ENCODE assay signal across 8 cellular contexts in the genomic region with DNA sequence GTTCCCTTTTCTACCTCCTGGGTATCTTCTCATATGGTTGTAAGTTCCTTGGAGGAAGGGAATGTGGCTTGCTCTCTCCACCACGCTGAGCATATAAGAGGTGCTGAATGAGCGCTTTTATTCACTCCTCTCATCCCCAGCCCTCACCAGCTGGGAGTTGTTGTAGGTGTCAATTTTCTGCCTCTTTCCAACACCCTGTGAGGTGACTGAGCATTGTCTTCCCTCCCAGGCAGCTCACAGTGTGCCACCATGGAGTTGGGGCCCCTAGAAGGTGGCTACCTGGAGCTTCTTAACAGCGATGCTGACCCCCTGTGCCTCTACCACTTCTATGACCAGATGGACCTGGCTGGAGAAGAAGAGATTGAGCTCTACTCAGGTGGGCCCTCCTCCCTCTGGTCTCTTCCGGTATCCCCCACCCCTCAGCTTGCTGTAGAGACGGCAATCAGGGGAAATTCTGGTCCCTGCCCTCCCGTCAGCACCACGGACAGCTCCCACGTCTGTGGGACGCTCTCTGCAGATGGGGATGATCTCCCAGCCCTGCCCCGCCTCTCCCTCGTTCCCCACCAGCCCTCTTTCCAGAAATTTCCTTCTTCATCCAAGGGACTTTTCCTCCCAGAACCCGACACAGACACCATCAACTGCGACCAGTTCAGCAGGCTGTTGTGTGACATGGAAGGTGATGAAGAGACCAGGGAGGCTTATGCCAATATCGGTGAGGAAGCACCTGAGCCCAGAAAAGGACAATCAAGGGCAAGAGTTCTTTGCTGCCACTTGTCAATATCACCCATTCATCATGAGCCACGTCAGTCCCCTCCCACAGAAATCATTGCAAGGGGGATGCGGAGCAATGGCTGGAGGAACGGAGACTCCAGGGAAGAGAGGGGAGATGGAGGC. TPM values are rescaled to one million over a fixed set of nuclear protein-coding genes. Genes with fewer than 3 reads are reported as not detected.
DNase-seq lines count a peak whose midpoint lies in the region; ATAC-seq and TF ChIP-seq lines count a peak whose summit lies in the region.

No MANE protein-coding gene starts in this region.

- no peak for ATAC-seq in omental fat pad (ENCODE audit: low FRiP score)

- CTCF ChIA-PET in activated CD4-positive, alpha-beta memory T cell treated with anti-CD3 and anti-CD28 coated beads for 36 hours (lab: Charles Lee): interaction anchor here (1.1 kb wide), 1 partner anchor 380 kb away, joined by 4 read pairs; no protein-coding TSS in a partner anchor

- DNase-seq in stimulated activated CD4-positive, alpha-beta T cell treated with anti-CD3 and anti-CD28 coated beads, Interleukin-15, amount 100 ng/mL, for 24 hours: peak; percentile 48
- no peak for DNase-seq in stimulated activated CD4-positive, alpha-beta T cell treated with anti-CD3 and anti-CD28 coated beads, Interleukin-4, amount 100 ng/mL, for 4 hours
- DNase-seq in activated CD4-positive, alpha-beta memory T cell treated with anti-CD3 and anti-CD28 coated beads for 36 hours: peak; percentile 51
- peak; percentile 79 for DNase-seq in hepatocyte (ENCODE audit: low spot score)
- DNase-seq in G401 (ENCODE audit: low spot score): no peak
- DNase-seq in HPDE6-E6E7 (ENCODE audit: extremely low spot score): no peak
- no peak for DNase-seq in omental fat pad (ENCODE audit: low spot score)
- no peak for DNase-seq in cerebellar nuclear complex (lab: John Stamatoyannopoulos, UW)

- H3K9me3 Mint-ChIP-seq in activated CD4-positive, alpha-beta memory T cell treated with anti-CD3 and anti-CD28 coated beads for 36 hours: no peaks in the 10 kb centered on the region

- no peak overlapping the region for H3K4me2 ChIP-seq in hepatocyte

- in situ Hi-C loops in G401 (cut with HindIII; ENCODE audit: low sequenced_read_pairs): no loop called here

- no peaks in the 10 kb centered on the region for H3K9me3 ChIP-seq in hepatocyte (ENCODE audit: low read depth)

- intact Hi-C loops in activated CD4-positive, alpha-beta memory T cell treated with anti-CD3 and anti-CD28 coated beads for 36 hours (cut with micrococcal nuclease): no loop called here

- H3K9me2 ChIP-seq in hepatocyte (replicated peaks; ENCODE audit: insufficient read depth): no peaks in the 10 kb centered on the region

- H3K4me3 ChIP-seq in hepatocyte: no peak overlapping the region

- H3K4me1 ChIP-seq in hepatocyte (ENCODE audit: insufficient read depth): no peaks in the 10 kb centered on the region

- H3K79me2 ChIP-seq in hepatocyte: no peaks in the 10 kb centered on the region

- POLR2A ChIA-PET in activated CD4-positive, alpha-beta memory T cell treated with anti-CD3 and anti-CD28 coated beads for 36 hours (lab: Charles Lee): interaction anchor here (0.7 to 1.0 kb wide), 2 partner anchors 46 to 453 kb away, joined by 3 read pairs; no protein-coding TSS in a partner anchor

- peaks cover 6% of the 10 kb centered on the region for H3K27me3 Mint-ChIP-seq in activated CD4-positive, alpha-beta memory T cell treated with anti-CD3 and anti-CD28 coated beads for 36 hours

- H2AFZ ChIP-seq in hepatocyte: no peak overlapping the region

- H3K4me1 Mint-ChIP-seq in activated CD4-positive, alpha-beta memory T cell treated with anti-CD3 and anti-CD28 coated beads for 36 hours (ENCODE audit: low read depth): no peaks in the 10 kb centered on the region

- H3K27me3 ChIP-seq in hepatocyte: no peaks in the 10 kb centered on the region

- no peak overlapping the region for H3K4me3 Mint-ChIP-seq in activated CD4-positive, alpha-beta memory T cell treated with anti-CD3 and anti-CD28 coated beads for 36 hours

- TF ChIP-seq CTCF in hepatocyte (IDR thresholded peaks at IDR 0.05; ENCODE audit: poor library complexity) (no peak), omental fat pad (IDR thresholded peaks at IDR 0.05) (no peak)

- no peak overlapping the region for H3K27ac Mint-ChIP-seq in activated CD4-positive, alpha-beta memory T cell treated with anti-CD3 and anti-CD28 coated beads for 36 hours

- H4K20me1 ChIP-seq in hepatocyte (ENCODE audit: insufficient read depth, poor library complexity, severe bottlenecking): no peaks in the 10 kb centered on the region

- no peaks in the 10 kb centered on the region for H3K36me3 ChIP-seq in hepatocyte (replicated peaks; ENCODE audit: insufficient read depth, low read depth)

- H3K27ac ChIP-seq in hepatocyte: no peak overlapping the region

- H3K36me3 Mint-ChIP-seq in activated CD4-positive, alpha-beta memory T cell treated with anti-CD3 and anti-CD28 coated beads for 36 hours: no peaks in the 10 kb centered on the region

- WGBS in hepatocyte (ENCODE audit: low lambda C conversion rate, missing lambda C conversion rate): 32% methylated on average over 17 of the region's 17 CpGs

RNA-seq across cellular contexts. Expression of gene CIITA, which starts 18.3 kb away (rescaled TPM):
- total RNA-seq in activated CD4-positive, alpha-beta memory T cell treated with anti-CD3 and anti-CD28 coated beads for 36 hours: 1 to 10 TPM; 1.8 to 3.2 TPM
- total RNA-seq in hepatocyte: 0.08 TPM in 1 of 2 replicates, not detected in the other
- 0.24 and 1.1 TPM in 2 replicates for polyA plus RNA-seq in hepatocyte
- total RNA-seq in G401 (2014; rRNA removed; shearing (Covaris generic)): not detected in 2 replicates
- total RNA-seq in omental fat pad: 100 to 1,000 TPM in 1 of 4 donors, 10 to 100 TPM in 1, 1 to 10 TPM in 2; 3.2 to 101 (median 11.2) TPM

RNA-seq across cellular contexts. Expression of gene DEXI, which starts 47.0 kb away (rescaled TPM):
- 10 to 100 TPM; 35.1 to 38.2 TPM for total RNA-seq in activated CD4-positive, alpha-beta memory T cell treated with anti-CD3 and anti-CD28 coated beads for 36 hours
- 51.6 and 53.7 TPM in 2 replicates for total RNA-seq in hepatocyte
- polyA plus RNA-seq in hepatocyte: 68.9 and 82.4 TPM in 2 replicates
- total RNA-seq in G401 (2014; rRNA removed; shearing (Covaris generic)): 90.6 and 91.9 TPM in 2 replicates
- 10 to 100 TPM; 56.8 to 71.5 (median 64.5) TPM for total RNA-seq in omental fat pad

RNA-seq across cellular contexts. Expression of gene CLEC16A, which starts 49.1 kb away (rescaled TPM):
- 10 to 100 TPM; 25.5 to 26.7 TPM for total RNA-seq in activated CD4-positive, alpha-beta memory T cell treated with anti-CD3 and anti-CD28 coated beads for 36 hours
- 19.7 and 22.6 TPM in 2 replicates for total RNA-seq in hepatocyte
- 22.3 and 29.0 TPM in 2 replicates for polyA plus RNA-seq in hepatocyte
- 15.6 and 16.6 TPM in 2 replicates for total RNA-seq in G401 (2014; rRNA removed; shearing (Covaris generic))
- total RNA-seq in omental fat pad: 10 to 100 TPM; 24.0 to 36.9 (median 29.5) TPM

Comparison
In these comparisons a context has a peak if more than half of its experiments do, and no peak if none do; other contexts are left out.
1. DNase-seq: peak in stimulated activated CD4-positive, alpha-beta T cell treated with anti-CD3 and anti-CD28 coated beads, Interleukin-15, amount 100 ng/mL, for 24 hours (single experiment), activated CD4-positive, alpha-beta memory T cell treated with anti-CD3 and anti-CD28 coated beads for 36 hours (single experiment) and hepatocyte (single experiment); none in stimulated activated CD4-positive, alpha-beta T cell treated with anti-CD3 and anti-CD28 coated beads, Interleukin-4, amount 100 ng/mL, for 4 hours (0 of 2), G401 (single experiment), HPDE6-E6E7 (single experiment), omental fat pad (single experiment) and cerebellar nuclear complex (0 of 2).